ENCODE assay signal across 21 cellular contexts in genomic region chr11:125049393-125049792, GRCh38.
"Had no signal": no experiment of that assay in that cellular context is flagged by ENCODE, and none has a peak within 500 bp of the region (broad histone marks: within the 10 kb centered on the region; RNA-seq: fewer than 3 reads in every experiment).

No MANE protein-coding gene starts in this region.

- H2AFZ ChIP-seq: neural progenitor cell had no signal

- H3K9me3 ChIP-seq: pancreas, psoas muscle, right lobe of liver, sigmoid colon, thoracic aorta, thyroid gland, tibial nerve, upper lobe of left lung, vagina had no signal

- H3K4me1 ChIP-seq: neural progenitor cell, pancreas, psoas muscle, right lobe of liver, sigmoid colon, stomach, thyroid gland, tibial nerve, upper lobe of left lung, vagina had no signal

- H3K27ac ChIP-seq: neural progenitor cell, pancreas, psoas muscle, right lobe of liver, sigmoid colon, stomach, thoracic aorta, thyroid gland, tibial nerve, upper lobe of left lung, vagina had no signal

- H3K36me3 ChIP-seq: neural progenitor cell, pancreas, right lobe of liver, sigmoid colon, stomach, thoracic aorta, thyroid gland, tibial nerve, upper lobe of left lung, vagina had no signal

- H3K4me2 ChIP-seq: neural progenitor cell had no signal

- DNase-seq: natural killer cell; pancreas; psoas muscle; right cardiac atrium; right lobe of liver; sigmoid colon; small intestine; stimulated activated CD4-positive, alpha-beta T cell treated with anti-CD3 and anti-CD28 coated beads, Interleukin-15, amount 100 ng/mL, for 24 hours; stimulated activated CD4-positive, alpha-beta T cell treated with anti-CD3 and anti-CD28 coated beads, Interleukin-2, amount 100 ng/mL, for 24 hours; stimulated activated CD4-positive, alpha-beta T cell treated with anti-CD3 and anti-CD28 coated beads, Interleukin-2, amount 100 ng/mL, for 48 hours; stimulated activated CD4-positive, alpha-beta T cell treated with anti-CD3 and anti-CD28 coated beads, Interleukin-4, amount 100 ng/mL, for 24 hours; stimulated activated naive B cell treated with anti-CD40 and anti-IgM and Interleukin-4, amounts not matched to agents 10 μg/mL and 1 μg/mL and 100 μg/mL, for 72 hours; stimulated activated naive CD4-positive, alpha-beta T cell treated with Interleukin-2 at 50 U/mL for 16 hours; stomach; thyroid gland; upper lobe of left lung had no signal

- H3K27me3 ChIP-seq: neural progenitor cell, pancreas, right lobe of liver, sigmoid colon, stomach, thyroid gland, tibial nerve, upper lobe of left lung, vagina had no signal

- H3K4me3 ChIP-seq: neural progenitor cell, pancreas, psoas muscle, right lobe of liver, sigmoid colon, stomach, thoracic aorta, thyroid gland, tibial nerve, upper lobe of left lung, vagina had no signal

- H3K9ac ChIP-seq: neural progenitor cell had no signal

- ATAC-seq: natural killer cell; pancreas; psoas muscle; right cardiac atrium; right lobe of liver; stimulated activated effector memory CD8-positive, alpha-beta T cell treated with anti-CD3 and anti-CD28 coated beads, Interleukin-12 subunit alpha, Interleukin-12 subunit beta, amount 100 ng/mL, for 72 hours; stimulated activated naive B cell treated with anti-CD40 and anti-IgM and Interleukin-4, amounts not matched to agents 10 μg/mL and 1 μg/mL and 100 μg/mL, for 72 hours had no signal
